ENCODE assay signal across 2 cellular contexts in the genomic region with DNA sequence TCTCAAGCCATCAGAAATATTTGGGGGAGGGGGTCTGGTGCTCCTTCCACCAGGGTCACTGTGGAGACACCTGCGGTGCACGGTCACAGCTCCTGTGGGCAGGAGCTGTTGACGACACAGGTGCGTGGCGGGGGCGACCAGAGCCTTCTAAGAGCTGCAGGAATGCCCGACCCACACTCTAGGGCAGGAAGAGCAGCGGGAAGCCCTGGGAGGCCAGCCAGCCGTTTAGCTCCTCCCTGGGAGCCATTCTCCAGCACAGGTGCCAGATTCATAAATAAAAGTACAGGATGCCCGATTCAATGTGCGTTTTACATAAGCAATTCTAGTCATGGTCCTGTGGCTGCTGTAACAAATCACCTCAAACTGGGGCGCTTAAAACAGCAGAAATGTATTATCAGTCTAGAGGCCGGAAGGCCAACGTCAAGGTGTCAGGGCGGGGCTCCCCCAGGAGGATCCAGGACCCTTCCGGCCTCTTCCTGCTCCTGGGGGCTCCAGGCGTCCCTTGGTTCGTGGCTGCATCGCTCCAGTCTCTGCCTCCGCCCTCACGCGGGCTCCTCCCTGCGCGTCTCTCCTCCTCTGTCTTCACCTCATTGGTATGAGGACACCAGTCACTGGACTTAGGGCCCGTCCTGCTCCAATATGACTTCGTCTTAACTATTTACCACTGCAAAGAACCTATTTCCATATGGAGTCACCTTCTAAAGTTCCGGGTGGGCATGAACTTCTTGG.
TF ChIP-seq lines count a peak whose summit lies in the region.

No MANE protein-coding gene starts in this region.

TF ChIP-seq in SK-N-SH, 30 proteins besides CTCF, POLR2A, EP300 and RAD21 (continued from another document):
- TF ChIP-seq, protein P1, sequence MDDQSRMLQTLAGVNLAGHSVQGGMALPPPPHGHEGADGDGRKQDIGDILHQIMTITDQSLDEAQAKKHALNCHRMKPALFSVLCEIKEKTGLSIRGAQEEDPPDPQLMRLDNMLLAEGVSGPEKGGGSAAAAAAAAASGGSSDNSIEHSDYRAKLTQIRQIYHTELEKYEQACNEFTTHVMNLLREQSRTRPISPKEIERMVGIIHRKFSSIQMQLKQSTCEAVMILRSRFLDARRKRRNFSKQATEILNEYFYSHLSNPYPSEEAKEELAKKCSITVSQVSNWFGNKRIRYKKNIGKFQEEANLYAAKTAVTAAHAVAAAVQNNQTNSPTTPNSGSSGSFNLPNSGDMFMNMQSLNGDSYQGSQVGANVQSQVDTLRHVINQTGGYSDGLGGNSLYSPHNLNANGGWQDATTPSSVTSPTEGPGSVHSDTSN (IDR thresholded peaks at IDR 0.05), result no peak
- TF ChIP-seq MEF2A (IDR thresholded peaks at IDR 0.05; ENCODE audit: borderline replicate concordance, low read depth), result no peak
- TF ChIP-seq, protein P2, sequence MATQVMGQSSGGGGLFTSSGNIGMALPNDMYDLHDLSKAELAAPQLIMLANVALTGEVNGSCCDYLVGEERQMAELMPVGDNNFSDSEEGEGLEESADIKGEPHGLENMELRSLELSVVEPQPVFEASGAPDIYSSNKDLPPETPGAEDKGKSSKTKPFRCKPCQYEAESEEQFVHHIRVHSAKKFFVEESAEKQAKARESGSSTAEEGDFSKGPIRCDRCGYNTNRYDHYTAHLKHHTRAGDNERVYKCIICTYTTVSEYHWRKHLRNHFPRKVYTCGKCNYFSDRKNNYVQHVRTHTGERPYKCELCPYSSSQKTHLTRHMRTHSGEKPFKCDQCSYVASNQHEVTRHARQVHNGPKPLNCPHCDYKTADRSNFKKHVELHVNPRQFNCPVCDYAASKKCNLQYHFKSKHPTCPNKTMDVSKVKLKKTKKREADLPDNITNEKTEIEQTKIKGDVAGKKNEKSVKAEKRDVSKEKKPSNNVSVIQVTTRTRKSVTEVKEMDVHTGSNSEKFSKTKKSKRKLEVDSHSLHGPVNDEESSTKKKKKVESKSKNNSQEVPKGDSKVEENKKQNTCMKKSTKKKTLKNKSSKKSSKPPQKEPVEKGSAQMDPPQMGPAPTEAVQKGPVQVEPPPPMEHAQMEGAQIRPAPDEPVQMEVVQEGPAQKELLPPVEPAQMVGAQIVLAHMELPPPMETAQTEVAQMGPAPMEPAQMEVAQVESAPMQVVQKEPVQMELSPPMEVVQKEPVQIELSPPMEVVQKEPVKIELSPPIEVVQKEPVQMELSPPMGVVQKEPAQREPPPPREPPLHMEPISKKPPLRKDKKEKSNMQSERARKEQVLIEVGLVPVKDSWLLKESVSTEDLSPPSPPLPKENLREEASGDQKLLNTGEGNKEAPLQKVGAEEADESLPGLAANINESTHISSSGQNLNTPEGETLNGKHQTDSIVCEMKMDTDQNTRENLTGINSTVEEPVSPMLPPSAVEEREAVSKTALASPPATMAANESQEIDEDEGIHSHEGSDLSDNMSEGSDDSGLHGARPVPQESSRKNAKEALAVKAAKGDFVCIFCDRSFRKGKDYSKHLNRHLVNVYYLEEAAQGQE (IDR thresholded peaks at IDR 0.05; ENCODE audit: low read depth, low read length), result no peak

TF ChIP-seq in SK-N-SH treated with all-trans-retinoic acid at 6 μM for 48 hours, 23 proteins besides CTCF, POLR2A, EP300 and RAD21 (continued from another document):
- TF ChIP-seq ISL1 (CRISPR knock-in tag; IDR thresholded peaks at IDR 0.05) (no peak), PPARA (CRISPR knock-in tag; IDR thresholded peaks at IDR 0.05; ENCODE audit: borderline replicate concordance) (no peak)
